1 cellular context compared by ENCODE assay signal in genomic region chr3:160665784-160666526, GRCh38.
A peak's percentile ranks its signal among the peaks of the same experiment; 100 is the strongest.
TF ChIP-seq lines count a peak whose summit lies in the region.

No MANE protein-coding gene starts in this region.

TF ChIP-seq in GM12878, 131 proteins besides CTCF, POLR2A, EP300 and RAD21 (continued from another document):
- peak; percentile 90 to 91 for TF ChIP-seq IKZF2 (IDR thresholded peaks at IDR 0.05)
- TF ChIP-seq ZZZ3 (IDR thresholded peaks at IDR 0.05; ENCODE audit: control insufficient read depth, insufficient read length, low read depth) = no peak
- no peak; the same call in none of the 2 replicates for TF ChIP-seq CBX5 (IDR thresholded peaks at IDR 0.05; ENCODE audit: low read depth)
- TF ChIP-seq CBFB (IDR thresholded peaks at IDR 0.05; ENCODE audit: low read depth) = peak; percentile 83; the same call in 1 of the 2 replicates
- TF ChIP-seq EZH2 (IDR thresholded peaks at IDR 0.05; ENCODE audit: borderline replicate concordance, control insufficient read depth, low read depth, low read length) = no peak
